In genomic region chr11:11618973-11619435, GRCh38 we compare ENCODE assay signal across 11 cellular contexts. TPM values are rescaled to one million over a fixed set of nuclear protein-coding genes. Genes with fewer than 3 reads are reported as not detected.
DNase-seq lines count a peak whose midpoint lies in the region; ATAC-seq and TF ChIP-seq lines count a peak whose summit lies in the region.
"Had no signal": no experiment of that assay in that cellular context is flagged by ENCODE, and none has a peak within 500 bp of the region (broad histone marks: within the 10 kb centered on the region; RNA-seq: fewer than 3 reads in every experiment).

No MANE protein-coding gene starts in this region.

- intact Hi-C loops in MCF 10A (cut with micrococcal nuclease): no loop called here
- intact Hi-C loops in breast epithelium (cut with DNase I; ENCODE audit: low total_unique reads): no loop called here
- intact Hi-C loops in OCI-LY7 (cut with micrococcal nuclease; ENCODE audit: unreplicated experiment): no loop called here
- intact Hi-C loops in thyroid gland (cut with DNase I): no loop called here
- intact Hi-C loops in adrenal gland (cut with DNase I): no loop called here

- no peak for ATAC-seq in omental fat pad (ENCODE audit: low FRiP score)

- WGBS in thyroid gland, 2 donors: 26 to 27% methylated on average over 4 of the region's 4 CpGs
- 65 to 76% (median 72%) methylated on average over 4 of the region's 4 CpGs for WGBS in adrenal gland, 4 donors

- peak; percentile 35 for DNase-seq in MCF 10A (ENCODE audit: unreplicated experiment)
- DNase-seq in breast epithelium (ENCODE audit: low spot score in 2 of 2): no peak
- DNase-seq in OCI-LY7 (ENCODE audit: low spot score): no peak
- DNase-seq in endothelial cell (ENCODE audit: low spot score): peak; percentile 26
- DNase-seq in thyroid gland: no peak
- no peak for DNase-seq in adrenal gland
- no peak for DNase-seq in omental fat pad (ENCODE audit: low spot score)
- DNase-seq in hippocampal formation (lab: John Stamatoyannopoulos, UW): no peak
- DNase-seq: KBM-7, NCI-H510A had no signal

- POLR2A ChIA-PET in MCF 10A (lab: Yijun Ruan, JAX): interaction anchor here (0.7 to 3.6 kb wide), 6 partner anchors 11 to 1571 kb away, joined by 3 to 50 read pairs (median 5); no protein-coding TSS in a partner anchor
- POLR2A ChIA-PET in OCI-LY7 (lab: Charles Lee): no interaction called here

- peaks cover 34% of the 10 kb centered on the region for H3K4me1 Mint-ChIP-seq in MCF 10A (ENCODE audit: insufficient read depth, unreplicated experiment)
- H3K4me1 Mint-ChIP-seq in endothelial cell (ENCODE audit: unreplicated experiment): peaks cover 44% of the 10 kb centered on the region
- H3K4me1 Mint-ChIP-seq: memory B cell had no signal

- no peaks in the 10 kb centered on the region for H3K79me2 ChIP-seq in OCI-LY7 (ENCODE audit: insufficient read depth, low read depth, low read length)

- no peak for TF ChIP-seq POLR2A in breast epithelium (IDR thresholded peaks at IDR 0.05)
- peak in 1 of 2 donors; percentile 8 for TF ChIP-seq POLR2A in thyroid gland (IDR thresholded peaks at IDR 0.05)
- TF ChIP-seq POLR2A in adrenal gland (IDR thresholded peaks at IDR 0.05): no peak

- no peaks in the 10 kb centered on the region for H3K27me3 ChIP-seq in breast epithelium
- H3K27me3 ChIP-seq in thyroid gland: no peaks in the 10 kb centered on the region
- H3K27me3 ChIP-seq in adrenal gland: peaks cover 12% of the 10 kb centered on the region

- BruUV-seq in MCF 10A (replicated peaks; lab: Mats Ljungman, UMichigan) (TSS peak; percentile 2), OCI-LY7 (replicated peaks; lab: Mats Ljungman, UMichigan) (no TSS peak)

- H3K36me3 ChIP-seq in breast epithelium (no peaks in the 10 kb centered on the region), OCI-LY7 (ENCODE audit: insufficient read depth, low read length) (no peaks in the 10 kb centered on the region), thyroid gland (no peaks in the 10 kb centered on the region), adrenal gland (replicated peaks in 1 of 2) (no peaks in the 10 kb centered on the region)

- H3K4me2 ChIP-seq in OCI-LY7 (ENCODE audit: low read length): no peak overlapping the region

- CTCF ChIA-PET in MCF 10A (lab: Yijun Ruan, JAX) (interaction anchor here (0.6 to 1.8 kb wide), 13 partner anchors 10 to 685 kb away, joined by 3 to 12 read pairs (median 4); no protein-coding TSS in a partner anchor), OCI-LY7 (lab: Charles Lee; ENCODE audit: unreplicated experiment) (no interaction called here)

- H3K9me3 ChIP-seq in breast epithelium (no peaks in the 10 kb centered on the region), OCI-LY7 (ENCODE audit: low read length) (no peaks in the 10 kb centered on the region), thyroid gland (no peaks in the 10 kb centered on the region), adrenal gland (replicated peaks in 1 of 3) (no peaks in the 10 kb centered on the region)

- H2AFZ ChIP-seq in OCI-LY7 (ENCODE audit: low read length): no peak overlapping the region

- H3K27ac ChIP-seq in breast epithelium (no peak overlapping the region), OCI-LY7 (ENCODE audit: low read depth, low read length, poor library complexity, severe bottlenecking) (no peak overlapping the region), thyroid gland (no peak overlapping the region), adrenal gland (no peak overlapping the region)

- no peaks in the 10 kb centered on the region for H4K20me1 ChIP-seq in OCI-LY7 (ENCODE audit: insufficient read depth, low read length)

- H3K4me1 ChIP-seq in breast epithelium: no peaks in the 10 kb centered on the region
- no peaks in the 10 kb centered on the region for H3K4me1 ChIP-seq in OCI-LY7 (ENCODE audit: insufficient read depth, low read length, poor library complexity, severe bottlenecking)
- H3K4me1 ChIP-seq in thyroid gland: peaks cover 25 to 50% of the 10 kb centered on the region in 2 donors
- H3K4me1 ChIP-seq in adrenal gland (replicated peaks in 1 of 2): peaks cover 11 to 17% of the 10 kb centered on the region in 2 donors

- TF ChIP-seq CTCF in MCF 10A (IDR thresholded peaks at IDR 0.05; ENCODE audit: unreplicated experiment) (peak; percentile 30), breast epithelium (IDR thresholded peaks at IDR 0.05) (no peak), OCI-LY7 (conservative IDR thresholded peaks at IDR 0.05; ENCODE audit: low read length) (0 out of 2 replicates have a peak, but pooled peaks have one; percentile 19), endothelial cell (IDR thresholded peaks at IDR 0.05; ENCODE audit: unreplicated experiment) (no peak), thyroid gland (IDR thresholded peaks at IDR 0.05) (peak in 4 of 6 experiments; percentile 10 to 22 (median 12)), adrenal gland (IDR thresholded peaks at IDR 0.05) (no peak), omental fat pad (IDR thresholded peaks at IDR 0.05) (no peak)

- H3K27me3 Mint-ChIP-seq in MCF 10A (ENCODE audit: insufficient read depth, unreplicated experiment) (no peaks in the 10 kb centered on the region), endothelial cell (ENCODE audit: unreplicated experiment) (peaks cover 7% of the 10 kb centered on the region)

- no peaks in the 10 kb centered on the region for H3K36me3 Mint-ChIP-seq in MCF 10A (ENCODE audit: insufficient read depth, unreplicated experiment)
- peaks cover 13% of the 10 kb centered on the region for H3K36me3 Mint-ChIP-seq in endothelial cell (ENCODE audit: low read depth, unreplicated experiment)
- H3K36me3 Mint-ChIP-seq: memory B cell had no signal

- H3K27ac Mint-ChIP-seq in MCF 10A (ENCODE audit: low read depth, unreplicated experiment) (no peak overlapping the region), endothelial cell (ENCODE audit: unreplicated experiment) (no peak overlapping the region)
- H3K27ac Mint-ChIP-seq: memory B cell had no signal

- peak overlapping the region; percentile 90 for H3K4me3 Mint-ChIP-seq in MCF 10A (ENCODE audit: unreplicated experiment)
- H3K4me3 Mint-ChIP-seq in endothelial cell (ENCODE audit: unreplicated experiment): peak overlapping the region; percentile 98

- no peaks in the 10 kb centered on the region for H3K9me3 Mint-ChIP-seq in MCF 10A (ENCODE audit: unreplicated experiment)
- H3K9me3 Mint-ChIP-seq in endothelial cell (ENCODE audit: unreplicated experiment): no peaks in the 10 kb centered on the region
- H3K9me3 Mint-ChIP-seq: memory B cell had no signal

- no peaks in the 10 kb centered on the region for H3K9me2 ChIP-seq in OCI-LY7 (ENCODE audit: insufficient read depth, low read length)

- H3K4me3 ChIP-seq in breast epithelium (no peak overlapping the region), OCI-LY7 (ENCODE audit: low read depth, low read length, poor library complexity, severe bottlenecking) (no peak overlapping the region), thyroid gland (replicated peaks in 1 of 3) (peak overlapping the region in 1 of 3 donors; percentile 79), adrenal gland (no peak overlapping the region)

RNA-seq across cellular contexts. Expression of gene GALNT18, which starts 2.8 kb away (rescaled TPM):
- total RNA-seq in MCF 10A (2022) (9.0 and 14.1 TPM in 2 replicates), breast epithelium (10 to 100 TPM; 14.7 to 25.9 (median 16.4) TPM), OCI-LY7 (2022) (not detected in 2 replicates), endothelial cell (ENCODE audit: unreplicated experiment) (87.6 TPM), thyroid gland (10 to 100 TPM; 60.7 to 93.8 (median 87.5) TPM), adrenal gland (10 to 100 TPM in 1 of 8 donors, 1 to 10 TPM in 7; 1.4 to 15.1 (median 7.4) TPM), omental fat pad (10 to 100 TPM; 21.0 to 47.4 (median 35.7) TPM)
- total RNA-seq in OCI-LY7 (2014; rRNA removed; shearing (Covaris generic)): not detected in 2 replicates
- polyA plus RNA-seq in adrenal gland: 1 to 10 TPM; 3.8 to 4.5 (median 4.0) TPM

Comparison
In these comparisons a context has a peak if more than half of its experiments do, and no peak if none do; other contexts are left out.
1. DNase-seq: peak in MCF 10A (single experiment) and endothelial cell (single experiment); none in breast epithelium (0 of 2), OCI-LY7 (single experiment), thyroid gland (0 of 2), adrenal gland (0 of 7), omental fat pad (single experiment) and hippocampal formation (0 of 2).
2. CTCF ChIP-seq: peak in MCF 10A (single experiment), OCI-LY7 (single experiment) and thyroid gland (4 of 6); none in breast epithelium (0 of 3), endothelial cell (single experiment), adrenal gland (0 of 6) and omental fat pad (0 of 3).